ENCODE assay signal across 17 cellular contexts in genomic region chr5:173800340-173800739, GRCh38.
"Had no signal": no experiment of that assay in that cellular context is flagged by ENCODE, and none has a peak within 500 bp of the region (broad histone marks: within the 10 kb centered on the region; RNA-seq: fewer than 3 reads in every experiment).

No MANE protein-coding gene starts in this region.

- H3K36me3 ChIP-seq: adrenal gland, gastrocnemius medialis, heart right ventricle, left ventricle myocardium inferior, neutrophil, right atrium auricular region, tibial nerve had no signal

- H3K4me1 ChIP-seq: adrenal gland, gastrocnemius medialis, tibial nerve had no signal

- H3K27ac ChIP-seq: adrenal gland, gastrocnemius medialis, heart right ventricle, left ventricle myocardium inferior, neutrophil, right atrium auricular region, tibial nerve had no signal

- H3K27me3 ChIP-seq: adrenal gland, gastrocnemius medialis, heart right ventricle, neutrophil, right atrium auricular region, tibial nerve had no signal

- H3K9me3 ChIP-seq: adrenal gland, gastrocnemius medialis, neutrophil, right atrium auricular region, tibial nerve had no signal

- DNase-seq: activated CD4-positive, alpha-beta memory T cell treated with anti-CD3 and anti-CD28 coated beads, Interleukin-2, amount 10 ng/mL, durations not matched to agents 7 days and 5 days; activated CD4-positive, alpha-beta T cell treated with anti-CD3 and anti-CD28 coated beads for 36 hours; activated effector memory CD4-positive, alpha-beta T cell treated with Interleukin-2 at 50 U/mL for 16 hours; activated T-cell treated with anti-CD3 and anti-CD28 coated beads, Interleukin-2, amount 50 U/mL, for 24 hours; effector CD8-positive, alpha-beta T cell; gastrocnemius medialis; heart right ventricle; left ventricle myocardium inferior; naive thymus-derived CD8-positive, alpha-beta T cell; small intestine; stimulated activated CD4-positive, alpha-beta T cell treated with anti-CD3 and anti-CD28 coated beads, Interleukin-4, amount 100 ng/mL, for 24 hours; stimulated activated naive CD4-positive, alpha-beta T cell; T-helper 2 cell had no signal

- H3K4me3 ChIP-seq: adrenal gland, gastrocnemius medialis, heart right ventricle, left ventricle myocardium inferior, right atrium auricular region, tibial nerve had no signal

- ATAC-seq: activated CD4-positive, alpha-beta T cell treated with anti-CD3 and anti-CD28 coated beads for 36 hours; gastrocnemius medialis; heart right ventricle; naive thymus-derived CD8-positive, alpha-beta T cell had no signal
